ENCODE assay signal across 8 cellular contexts in genomic region chr19:2561895-2562294, GRCh38.
A peak's percentile ranks its signal among the peaks of the same experiment; 100 is the strongest.
DNase-seq lines count a peak whose midpoint lies in the region; ATAC-seq and TF ChIP-seq lines count a peak whose summit lies in the region.

No MANE protein-coding gene starts in this region.

- WGBS in heart left ventricle, 4 donors, result 65 to 74% (median 67%) methylated on average over 14 of the region's 14 CpGs
- 58 to 59% methylated on average over 14 of the region's 14 CpGs for WGBS in tibial nerve, 2 donors

- H3K4me1 ChIP-seq in heart left ventricle, result peaks cover 0 to 25% (median 0%) of the 10 kb centered on the region in 12 donors
- no peaks in the 10 kb centered on the region for H3K4me1 ChIP-seq in tibial nerve

- H3K9me3 ChIP-seq in heart left ventricle, result no peaks in the 10 kb centered on the region
- H3K9me3 ChIP-seq in tibial nerve, result no peaks in the 10 kb centered on the region

- POLR2A ChIA-PET in activated CD4-positive, alpha-beta T cell treated with anti-CD3 and anti-CD28 coated beads, Interleukin-2, amount 10 ng/mL, durations not matched to agents 7 days and 5 days (lab: Charles Lee), result interaction anchor here (0.6 to 1.2 kb wide), 3 partner anchors 11 to 149 kb away, joined by 3 to 13 read pairs (median 3); partner anchors contain the start of gene GADD45B

- peak; percentile 80 for DNase-seq in activated CD4-positive, alpha-beta T cell treated with anti-CD3 and anti-CD28 coated beads, Interleukin-2, amount 10 ng/mL, durations not matched to agents 7 days and 5 days
- DNase-seq in heart left ventricle (peak in 3 of 5 donors; percentile 16 to 54 (median 20)), tibial nerve (ENCODE audit: low spot score in 2 of 2) (no peak), A172 (ENCODE audit: low spot score) (no peak), mucosa of gallbladder (ENCODE audit: low spot score) (no peak)
- DNase-seq in stimulated activated CD8-positive, alpha-beta memory T cell treated with anti-CD3 and anti-CD28 coated beads, Interleukin-7, amount 100 ng/mL, for 24 hours (ENCODE audit: low read depth), result peak; percentile 43

- H3K27me3 Mint-ChIP-seq in activated CD4-positive, alpha-beta T cell treated with anti-CD3 and anti-CD28 coated beads, Interleukin-2, amount 10 ng/mL, durations not matched to agents 7 days and 5 days, result no peaks in the 10 kb centered on the region

- H3K27ac Mint-ChIP-seq in activated CD4-positive, alpha-beta T cell treated with anti-CD3 and anti-CD28 coated beads, Interleukin-2, amount 10 ng/mL, durations not matched to agents 7 days and 5 days, result peak overlapping the region; percentile 99

- H3K4me3 ChIP-seq in heart left ventricle (peak overlapping the region in 1 of 12 donors; percentile 51), tibial nerve (peak overlapping the region in 2 of 4 donors; percentile 1 to 32)

- H3K36me3 ChIP-seq in heart left ventricle, result no peaks in the 10 kb centered on the region
- H3K36me3 ChIP-seq in tibial nerve, result peaks cover 0 to 6% (median 0%) of the 10 kb centered on the region in 3 donors

- intact Hi-C loops in heart left ventricle (cut with DNase I), result no loop called here

- H3K27ac ChIP-seq in heart left ventricle (peak overlapping the region in 1 of 12 donors; percentile 66), tibial nerve (peak overlapping the region in 1 of 4 donors; percentile 12)

- no peaks in the 10 kb centered on the region for H3K36me3 Mint-ChIP-seq in activated CD4-positive, alpha-beta T cell treated with anti-CD3 and anti-CD28 coated beads, Interleukin-2, amount 10 ng/mL, durations not matched to agents 7 days and 5 days (ENCODE audit: low read depth)

- no peaks in the 10 kb centered on the region for H3K9me3 Mint-ChIP-seq in activated CD4-positive, alpha-beta T cell treated with anti-CD3 and anti-CD28 coated beads, Interleukin-2, amount 10 ng/mL, durations not matched to agents 7 days and 5 days

- peak overlapping the region; percentile 85 for H3K4me3 Mint-ChIP-seq in activated CD4-positive, alpha-beta T cell treated with anti-CD3 and anti-CD28 coated beads, Interleukin-2, amount 10 ng/mL, durations not matched to agents 7 days and 5 days

- TF ChIP-seq POLR2A in heart left ventricle (IDR thresholded peaks at IDR 0.05) (no peak), tibial nerve (IDR thresholded peaks at IDR 0.05) (no peak)

- CTCF ChIA-PET in activated CD4-positive, alpha-beta T cell treated with anti-CD3 and anti-CD28 coated beads, Interleukin-2, amount 10 ng/mL, durations not matched to agents 7 days and 5 days (lab: Charles Lee), result interaction anchor here (0.5 to 2.0 kb wide), 9 partner anchors 9 to 1735 kb away, joined by 3 to 6 read pairs (median 3); no protein-coding TSS in a partner anchor

- TF ChIP-seq EP300 in tibial nerve (IDR thresholded peaks at IDR 0.05), result no peak

- H3K27me3 ChIP-seq in heart left ventricle (no peaks in the 10 kb centered on the region), tibial nerve (no peaks in the 10 kb centered on the region)

- peaks cover 50% of the 10 kb centered on the region for H3K4me1 Mint-ChIP-seq in activated CD4-positive, alpha-beta T cell treated with anti-CD3 and anti-CD28 coated beads, Interleukin-2, amount 10 ng/mL, durations not matched to agents 7 days and 5 days

- TF ChIP-seq CTCF in heart left ventricle (IDR thresholded peaks at IDR 0.05) (no peak), tibial nerve (IDR thresholded peaks at IDR 0.05) (no peak)

- ATAC-seq in GM19035 (IDR thresholded peaks at IDR 0.05; ENCODE audit: unreplicated experiment) (peak; percentile 77), HG03066 (IDR thresholded peaks at IDR 0.05; ENCODE audit: low read depth, unreplicated experiment) (peak; percentile 74), heart left ventricle (no peak)

Comparison
In these comparisons a context has a peak if more than half of its experiments do, and no peak if none do; other contexts are left out.
1. ATAC-seq: peak in GM19035 (single experiment) and HG03066 (single experiment); none in heart left ventricle (0 of 4).
2. DNase-seq: peak in activated CD4-positive, alpha-beta T cell treated with anti-CD3 and anti-CD28 coated beads, Interleukin-2, amount 10 ng/mL, durations not matched to agents 7 days and 5 days (single experiment), heart left ventricle (3 of 5) and stimulated activated CD8-positive, alpha-beta memory T cell treated with anti-CD3 and anti-CD28 coated beads, Interleukin-7, amount 100 ng/mL, for 24 hours (single experiment); none in tibial nerve (0 of 2), A172 (single experiment) and mucosa of gallbladder (single experiment).